11 cellular contexts compared by ENCODE assay signal in genomic region chr20:54474866-54475265, GRCh38. TPM values are rescaled to one million over a fixed set of nuclear protein-coding genes. Genes with fewer than 3 reads are reported as not detected.
DNase-seq lines count a peak whose midpoint lies in the region; ATAC-seq and TF ChIP-seq lines count a peak whose summit lies in the region.
"Had no signal": no experiment of that assay in that cellular context is flagged by ENCODE, and none has a peak within 500 bp of the region (broad histone marks: within the 10 kb centered on the region; RNA-seq: fewer than 3 reads in every experiment).

No MANE protein-coding gene starts in this region.

- no peak overlapping the region for H2BK120ac ChIP-seq in trophoblast cell (ENCODE audit: insufficient read depth, low read length, poor library complexity)

- no peak overlapping the region for H2BK5ac ChIP-seq in trophoblast cell (ENCODE audit: low read depth, low read length, poor library complexity)

- TF ChIP-seq RAD21 in SK-N-SH (IDR thresholded peaks at IDR 0.05; ENCODE audit: low read length), result no peak

- no peak for TF ChIP-seq CTCF in SK-N-SH (IDR thresholded peaks at IDR 0.05)
- TF ChIP-seq CTCF in heart left ventricle (IDR thresholded peaks at IDR 0.05), result no peak

- CTCF ChIA-PET in SK-N-SH (lab: Yijun Ruan, JAX), result interaction anchor here (0.9 kb wide), 1 partner anchor 29 kb away, joined by 3 read pairs; no protein-coding TSS in a partner anchor

- no peak overlapping the region; the same call in 1 of the 2 replicates for H2AFZ ChIP-seq in SK-N-SH (ENCODE audit: low read depth)
- peak overlapping the region; percentile 1 for H2AFZ ChIP-seq in trophoblast cell (ENCODE audit: insufficient read depth, low read length, poor library complexity)

- no peak overlapping the region for H2AK5ac ChIP-seq in trophoblast cell (ENCODE audit: low read length)

- TF ChIP-seq POLR2A in heart left ventricle (IDR thresholded peaks at IDR 0.05), result no peak

- no peaks in the 10 kb centered on the region for H3K79me1 ChIP-seq in trophoblast cell (ENCODE audit: low read length)

- H3K9me3 ChIP-seq in SK-N-SH (no peaks in the 10 kb centered on the region), heart left ventricle (no peaks in the 10 kb centered on the region), trophoblast cell (ENCODE audit: insufficient read depth, low read depth, low read length) (no peaks in the 10 kb centered on the region)
- H3K9me3 ChIP-seq: BE2C had no signal

- peaks cover 14% of the 10 kb centered on the region for H3F3A ChIP-seq in SK-N-SH (replicated peaks; ENCODE audit: insufficient read depth)

- TF ChIP-seq EP300 in SK-N-SH (IDR thresholded peaks at IDR 0.05; ENCODE audit: borderline replicate concordance in 1 of 2, low read depth in 1 of 2, low read length in 1 of 2), result no peak

- peak; percentile 25 for DNase-seq in 8988T
- no peak for DNase-seq in SK-N-SH
- no peak for DNase-seq in heart left ventricle
- no peak for DNase-seq in trophoblast cell
- DNase-seq in DMS153 (lab: John Stamatoyannopoulos, UW), result no peak
- no peak for DNase-seq in NCI-H1105 treated with DMSO at 0.1 percent for 48 hours (lab: John Stamatoyannopoulos, UW)
- no peak for DNase-seq in NCI-H187 treated with DMSO at 0.1 percent for 48 hours (lab: John Stamatoyannopoulos, UW)
- DNase-seq: BE2C had no signal

- H3K9me2 ChIP-seq in SK-N-SH, result no peaks in the 10 kb centered on the region

- H3K4me3 ChIP-seq in SK-N-SH (ENCODE audit: low read depth in 2 of 2, low read length in 1 of 2), result peak overlapping the region in 1 of 2 experiments; percentile 80; a peak in 3 of 4 replicates
- H3K4me3 ChIP-seq in heart left ventricle, result peak overlapping the region in 11 of 12 donors; percentile 45 to 92 (median 71)
- H3K4me3 ChIP-seq in trophoblast cell (ENCODE audit: low read depth, low read length), result peak overlapping the region; percentile 84

- H4K20me1 ChIP-seq in SK-N-SH (ENCODE audit: insufficient read depth), result no peaks in the 10 kb centered on the region; the same call in 1 of the 2 replicates

- no peaks in the 10 kb centered on the region for H3K36me3 ChIP-seq in SK-N-SH (replicated peaks in 1 of 2; ENCODE audit: control insufficient read depth in 1 of 2, insufficient read depth in 2 of 2, low read length in 1 of 2)
- H3K36me3 ChIP-seq in heart left ventricle, result no peaks in the 10 kb centered on the region
- H3K36me3 ChIP-seq in trophoblast cell (ENCODE audit: control insufficient read depth in 1 of 2, insufficient read depth in 2 of 2, low read length in 2 of 2), result no peaks in the 10 kb centered on the region
- H3K36me3 ChIP-seq: BE2C had no signal

- POLR2A ChIA-PET in SK-N-SH (lab: Yijun Ruan, JAX), result no interaction called here

- no peak overlapping the region for H2BK12ac ChIP-seq in trophoblast cell (ENCODE audit: low read length)

- H3K4me1 ChIP-seq in SK-N-SH (ENCODE audit: control insufficient read depth in 1 of 2, insufficient read depth in 2 of 2, low read depth in 1 of 2, low read length in 1 of 2), result peaks cover 0 to 17% of the 10 kb centered on the region in 2 experiments; a peak in 1 of 4 replicates
- H3K4me1 ChIP-seq in heart left ventricle, result peaks cover 0 to 22% (median 8%) of the 10 kb centered on the region in 12 donors
- H3K4me1 ChIP-seq in trophoblast cell (ENCODE audit: control insufficient read depth in 1 of 2, insufficient read depth in 2 of 2, low read length in 2 of 2), result peaks cover 3 to 5% of the 10 kb centered on the region in 2 experiments
- H3K4me1 ChIP-seq: BE2C had no signal

- H3K27me3 ChIP-seq in SK-N-SH (ENCODE audit: insufficient read depth), result peaks cover 15% of the 10 kb centered on the region; the same call in 1 of the 2 replicates
- peaks cover 0 to 31% (median 0%) of the 10 kb centered on the region in 9 donors for H3K27me3 ChIP-seq in heart left ventricle
- H3K27me3 ChIP-seq in trophoblast cell (ENCODE audit: insufficient read depth, low read length), result no peaks in the 10 kb centered on the region

- H3K9ac ChIP-seq in SK-N-SH (no peak overlapping the region), trophoblast cell (ENCODE audit: low read length) (no peak overlapping the region)

- H3K4me2 ChIP-seq in SK-N-SH (peak overlapping the region; percentile 94; the same call in 1 of the 2 replicates), trophoblast cell (ENCODE audit: low read length) (peak overlapping the region; percentile 85)

- no peak overlapping the region for H3K18ac ChIP-seq in trophoblast cell (ENCODE audit: low read length)

- WGBS in SK-N-SH (ENCODE audit: low lambda C conversion rate), result 11% methylated on average over 10 of the region's 10 CpGs
- WGBS in heart left ventricle, 4 donors, result 6 to 10% (median 8%) methylated on average over 9 to 10 of the region's 10 CpGs
- WGBS in trophoblast cell (ENCODE audit: extremely low coverage, insufficient coverage, insufficient read length), result no CpG with 5 or more reads among the region's 10 CpGs

- ATAC-seq in heart left ventricle, result no peak
- ATAC-seq in HG02981 (IDR thresholded peaks at IDR 0.05; ENCODE audit: unreplicated experiment), result no peak

- peak overlapping the region in 1 of 2 experiments; percentile 57; a peak in 1 of 4 replicates for H3K27ac ChIP-seq in SK-N-SH (ENCODE audit: low read depth in 2 of 2, low read length in 1 of 2)
- H3K27ac ChIP-seq in heart left ventricle, result peak overlapping the region in 10 of 12 donors; percentile 8 to 83 (median 55)
- H3K27ac ChIP-seq in trophoblast cell (ENCODE audit: low read depth, low read length), result no peak overlapping the region

- H4K12ac ChIP-seq in trophoblast cell (ENCODE audit: low read depth, low read length), result no peak overlapping the region

- H3K14ac ChIP-seq in trophoblast cell (ENCODE audit: low read length), result no peak overlapping the region

- H4K8ac ChIP-seq in trophoblast cell (ENCODE audit: low read depth, low read length), result peak overlapping the region; percentile 55

- peaks cover 29% of the 10 kb centered on the region for H3K79me2 ChIP-seq in SK-N-SH (ENCODE audit: insufficient read depth)
- H3K79me2 ChIP-seq in trophoblast cell (ENCODE audit: control insufficient read depth, insufficient read depth, low read length, poor library complexity), result peaks cover 4% of the 10 kb centered on the region

- no peak overlapping the region for H3K4ac ChIP-seq in trophoblast cell (ENCODE audit: low read depth, low read length)

- intact Hi-C loops in heart left ventricle (cut with DNase I), result loop anchor here in 6 of 10 donors (5.0 to 10.0 kb wide), 8 partner anchors 142 to 258 kb away; no protein-coding TSS in a partner anchor

- no peak overlapping the region for H3K23ac ChIP-seq in trophoblast cell (ENCODE audit: low read length)

- no peak overlapping the region for H4K91ac ChIP-seq in trophoblast cell (ENCODE audit: low read depth, low read length)

TF ChIP-seq in SK-N-SH, 30 proteins besides CTCF, POLR2A, EP300 and RAD21:
- TF ChIP-seq USF1 (IDR thresholded peaks at IDR 0.05; ENCODE audit: borderline replicate concordance, low read depth), result no peak
- no peak for TF ChIP-seq IRF3 (IDR thresholded peaks at IDR 0.05; ENCODE audit: low read depth, low read length)
- no peak for TF ChIP-seq NRF1 (IDR thresholded peaks at IDR 0.05; ENCODE audit: low read depth, low read length)
- TF ChIP-seq CHD2 (IDR thresholded peaks at IDR 0.05; ENCODE audit: low read length, partially characterized antibody), result no peak
TF ChIP-seq in SK-N-SH: peak in this region for 0.

RNA-seq across cellular contexts. Expression of gene DOK5, which starts 0.5 kb away (rescaled TPM):
- polyA plus RNA-seq in SK-N-SH (2012; rRNA removed) (12.3 and 12.4 TPM in 2 replicates), heart left ventricle (1 to 10 TPM; 4.0 to 6.2 TPM)
- polyA plus RNA-seq in SK-N-SH (2012; cell fraction: cytosol; rRNA removed), result 13.5 and 13.9 TPM in 2 replicates
- polyA plus RNA-seq in SK-N-SH (2012; cell fraction: nucleus; rRNA removed), result 8.9 and 11.0 TPM in 2 replicates
- 10 to 100 TPM in 2 of 9 donors, 1 to 10 TPM in 7; 3.4 to 23.5 (median 7.0) TPM for total RNA-seq in heart left ventricle
- polyA plus RNA-seq in trophoblast cell (2013), result 26.2 and 28.9 TPM in 2 replicates
- total RNA-seq: NCI-H460 had no signal
- polyA plus RNA-seq: keratinocyte had no signal
